ENCODE assay signal across 13 cellular contexts in genomic region chr19:5993516-5994406, GRCh38. TPM values are rescaled to one million over a fixed set of nuclear protein-coding genes. Genes with fewer than 3 reads are reported as not detected.
DNase-seq lines count a peak whose midpoint lies in the region; ATAC-seq and TF ChIP-seq lines count a peak whose summit lies in the region.
"Had no signal": no experiment of that assay in that cellular context is flagged by ENCODE, and none has a peak within 500 bp of the region (broad histone marks: within the 10 kb centered on the region; RNA-seq: fewer than 3 reads in every experiment).

No MANE protein-coding gene starts in this region.

- no peak overlapping the region for H2BK5ac ChIP-seq in mesenchymal stem cell (ENCODE audit: low read depth, low read length, poor library complexity, severe bottlenecking)

- H3K18ac ChIP-seq in mesenchymal stem cell (ENCODE audit: low read depth in 1 of 2, low read length in 2 of 2), result no peak overlapping the region

- BruUV-seq in MCF 10A (replicated peaks; lab: Mats Ljungman, UMichigan), result no TSS peak

- H3K79me1 ChIP-seq in mesenchymal stem cell (replicated peaks; ENCODE audit: low read length, poor library complexity, severe bottlenecking), result no peaks in the 10 kb centered on the region

- H3K27me3 ChIP-seq in breast epithelium, result no peaks in the 10 kb centered on the region
- no peaks in the 10 kb centered on the region for H3K27me3 ChIP-seq in mesenchymal stem cell (ENCODE audit: control insufficient read depth in 1 of 2, insufficient read depth in 1 of 2, low read length in 2 of 2)
- H3K27me3 ChIP-seq in upper lobe of left lung, result no peaks in the 10 kb centered on the region
- no peaks in the 10 kb centered on the region for H3K27me3 ChIP-seq in aorta (ENCODE audit: control insufficient read depth in 1 of 2, insufficient read depth in 2 of 2, low read length in 1 of 2)
- no peaks in the 10 kb centered on the region for H3K27me3 ChIP-seq in foreskin keratinocyte
- H3K27me3 ChIP-seq: neutrophil had no signal

- H3K4me1 Mint-ChIP-seq in MCF 10A (ENCODE audit: insufficient read depth, unreplicated experiment), result no peaks in the 10 kb centered on the region

- intact Hi-C loops in breast epithelium (cut with DNase I; ENCODE audit: low total_unique reads), result no loop called here
- intact Hi-C loops in MCF 10A (cut with micrococcal nuclease), result no loop called here
- intact Hi-C loops in aorta (cut with DNase I), result no loop called here

- H3K27me3 Mint-ChIP-seq in MCF 10A (ENCODE audit: insufficient read depth, unreplicated experiment), result no peaks in the 10 kb centered on the region

- peak overlapping the region in 1 of 3 donors; percentile 49 for H3K4me3 ChIP-seq in breast epithelium
- H3K4me3 ChIP-seq in mesenchymal stem cell (ENCODE audit: insufficient read depth in 1 of 2, low read depth in 1 of 2, low read length in 2 of 2), result no peak overlapping the region
- peak overlapping the region in 2 of 4 donors; percentile 24 to 25 for H3K4me3 ChIP-seq in upper lobe of left lung
- no peak overlapping the region for H3K4me3 ChIP-seq in aorta (ENCODE audit: low read length in 2 of 2)
- H3K4me3 ChIP-seq: coronary artery had no signal

- no peak overlapping the region for H3K27ac Mint-ChIP-seq in MCF 10A (ENCODE audit: low read depth, unreplicated experiment)

- no peak overlapping the region for H2BK12ac ChIP-seq in mesenchymal stem cell (ENCODE audit: low read length in 2 of 2)

- no peaks in the 10 kb centered on the region for H3K9me3 Mint-ChIP-seq in MCF 10A (ENCODE audit: unreplicated experiment)

- no peak overlapping the region for H3K23ac ChIP-seq in mesenchymal stem cell (ENCODE audit: low read length in 2 of 2)

- H2AK5ac ChIP-seq in mesenchymal stem cell (ENCODE audit: low read length, severe bottlenecking), result no peak overlapping the region

- no peak for TF ChIP-seq EP300 in upper lobe of left lung (IDR thresholded peaks at IDR 0.05)

- no peak overlapping the region for H3K4ac ChIP-seq in mesenchymal stem cell (ENCODE audit: low read depth in 1 of 2, low read length in 2 of 2)

- POLR2A ChIA-PET in MCF 10A (lab: Yijun Ruan, JAX), result no interaction called here

- TF ChIP-seq POLR2A in breast epithelium (IDR thresholded peaks at IDR 0.05) (no peak), upper lobe of left lung (IDR thresholded peaks at IDR 0.05) (no peak)

- H3K36me3 Mint-ChIP-seq in MCF 10A (ENCODE audit: insufficient read depth, unreplicated experiment), result no peaks in the 10 kb centered on the region

- CTCF ChIA-PET in MCF 10A (lab: Yijun Ruan, JAX), result interaction anchor here (0.6 to 2.4 kb wide), 4 partner anchors 14 to 132 kb away, joined by 3 to 7 read pairs (median 4); no protein-coding TSS in a partner anchor

- no peak overlapping the region for H3K4me2 ChIP-seq in mesenchymal stem cell (ENCODE audit: low read length, poor library complexity, severe bottlenecking)

- H3K9me3 ChIP-seq in breast epithelium, result no peaks in the 10 kb centered on the region
- H3K9me3 ChIP-seq in mesenchymal stem cell (ENCODE audit: control insufficient read depth, low read length), result no peaks in the 10 kb centered on the region
- no peaks in the 10 kb centered on the region for H3K9me3 ChIP-seq in upper lobe of left lung
- no peaks in the 10 kb centered on the region for H3K9me3 ChIP-seq in aorta (ENCODE audit: control insufficient read depth, low read length)
- H3K9me3 ChIP-seq: neutrophil had no signal

- H4K8ac ChIP-seq in mesenchymal stem cell (ENCODE audit: low read length), result no peak overlapping the region

- H4K91ac ChIP-seq in mesenchymal stem cell (ENCODE audit: low read length), result no peak overlapping the region

- no peak overlapping the region for H2BK120ac ChIP-seq in mesenchymal stem cell (ENCODE audit: low read depth, low read length)

- no peak overlapping the region for H3K9ac ChIP-seq in mesenchymal stem cell (ENCODE audit: low read length)

- 91% methylated on average over 39 of the region's 39 CpGs for WGBS in mesenchymal stem cell
- 42 to 45% methylated on average over 28 to 39 of the region's 39 CpGs for WGBS in upper lobe of left lung, 2 donors
- 75 to 78% methylated on average over 39 of the region's 39 CpGs for WGBS in aorta, 2 donors

- no peak overlapping the region for H3K14ac ChIP-seq in mesenchymal stem cell (ENCODE audit: low read length in 2 of 2)

- TF ChIP-seq CTCF in breast epithelium (IDR thresholded peaks at IDR 0.05), result no peak
- no peak for TF ChIP-seq CTCF in MCF 10A (IDR thresholded peaks at IDR 0.05; ENCODE audit: unreplicated experiment)
- no peak for TF ChIP-seq CTCF in upper lobe of left lung (IDR thresholded peaks at IDR 0.05)
- no peak for TF ChIP-seq CTCF in foreskin keratinocyte (conservative IDR thresholded peaks at IDR 0.05)

- H3K27ac ChIP-seq in breast epithelium (peak overlapping the region; percentile 4 to 36), mesenchymal stem cell (ENCODE audit: low read length, poor library complexity, severe bottlenecking) (no peak overlapping the region), upper lobe of left lung (peak overlapping the region in 3 of 4 donors; percentile 11 to 76 (median 35)), aorta (ENCODE audit: low read depth in 1 of 2, low read length in 2 of 2) (no peak overlapping the region), foreskin keratinocyte (no peak overlapping the region)
- H3K27ac ChIP-seq: neutrophil had no signal

- peaks cover 0 to 6% of the 10 kb centered on the region in 2 donors for H3K4me1 ChIP-seq in breast epithelium
- peaks cover 2% of the 10 kb centered on the region for H3K4me1 ChIP-seq in mesenchymal stem cell (ENCODE audit: control insufficient read depth, insufficient read depth, low read depth, low read length)
- H3K4me1 ChIP-seq in upper lobe of left lung, result peaks cover 13 to 20% (median 16%) of the 10 kb centered on the region in 4 donors
- H3K4me1 ChIP-seq in aorta (ENCODE audit: control insufficient read depth in 1 of 2, insufficient read depth in 2 of 2, low read length in 2 of 2), result no peaks in the 10 kb centered on the region
- H3K4me1 ChIP-seq in foreskin keratinocyte, result no peaks in the 10 kb centered on the region

- ATAC-seq in upper lobe of left lung (ENCODE audit: low FRiP score in 2 of 2), result no peak
- ATAC-seq in aorta (ENCODE audit: low FRiP score), result no peak
- no peak for ATAC-seq in HG02759 (IDR thresholded peaks at IDR 0.05; ENCODE audit: unreplicated experiment)
- ATAC-seq in foreskin keratinocyte, result no peak

- H2AFZ ChIP-seq in mesenchymal stem cell (ENCODE audit: low read depth, low read length), result no peak overlapping the region

- H2BK15ac ChIP-seq in mesenchymal stem cell (ENCODE audit: low read depth, poor library complexity, severe bottlenecking), result peak overlapping the region; percentile 76

- DNase-seq in breast epithelium (ENCODE audit: low spot score in 2 of 2), result no peak
- DNase-seq in MCF 10A (ENCODE audit: unreplicated experiment), result no peak
- DNase-seq in fibroblast of gingiva (ENCODE audit: low read depth), result peak; percentile 43
- no peak for DNase-seq in mesenchymal stem cell
- DNase-seq in upper lobe of left lung, result peak in 1 of 2 donors; percentile 88
- no peak for DNase-seq in aorta
- DNase-seq in foreskin keratinocyte, result no peak
- DNase-seq: DND-41, kidney glomerular epithelial cell, NCI-H1092 treated with DMSO at 0.1 percent for 48 hours had no signal

- H3K36me3 ChIP-seq in breast epithelium, result no peaks in the 10 kb centered on the region
- peaks cover 21 to 51% of the 10 kb centered on the region in 2 experiments for H3K36me3 ChIP-seq in mesenchymal stem cell (ENCODE audit: control insufficient read depth in 1 of 2, insufficient read depth in 2 of 2, low read depth in 1 of 2, low read length in 2 of 2)
- H3K36me3 ChIP-seq in upper lobe of left lung, result peaks cover 0 to 32% (median 26%) of the 10 kb centered on the region in 4 donors
- H3K36me3 ChIP-seq in aorta (ENCODE audit: control insufficient read depth in 1 of 2, insufficient read depth in 2 of 2, low read length in 1 of 2), result no peaks in the 10 kb centered on the region

- H3K4me3 Mint-ChIP-seq in MCF 10A (ENCODE audit: unreplicated experiment), result no peak overlapping the region

RNA-seq across cellular contexts. Expression of gene RANBP3, which starts 15.8 kb away (rescaled TPM):
- total RNA-seq in breast epithelium, result 10 to 100 TPM; 54.4 to 66.2 (median 64.9) TPM
- 57.9 and 59.5 TPM in 2 replicates for total RNA-seq in MCF 10A (2022)
- 80.2 TPM for polyA plus RNA-seq in mesenchymal stem cell (2013, experiment 1 of 2)
- polyA plus RNA-seq in mesenchymal stem cell (2013, experiment 2 of 2), result 75.1 TPM
- 100 to 1,000 TPM in 1 of 6 donors, 10 to 100 TPM in 5; 64.4 to 116 (median 68.5) TPM for total RNA-seq in upper lobe of left lung
- 10 to 100 TPM; 57.9 to 63.2 TPM for total RNA-seq in aorta
- 10 to 100 TPM; 19.5 to 43.3 TPM for polyA plus RNA-seq in aorta
- total RNA-seq in foreskin keratinocyte, result 54.7 and 56.3 TPM in 2 replicates
- 47.2 and 53.1 TPM in 2 replicates for polyA plus RNA-seq in foreskin keratinocyte

Comparison
In these comparisons a context has a peak if more than half of its experiments do, and no peak if none do; other contexts are left out.
1. H3K27ac ChIP-seq: peak in breast epithelium (2 of 2) and upper lobe of left lung (3 of 4); none in mesenchymal stem cell (single experiment), aorta (0 of 2) and foreskin keratinocyte (single experiment).